8 cellular contexts compared by ENCODE assay signal in the genomic region with DNA sequence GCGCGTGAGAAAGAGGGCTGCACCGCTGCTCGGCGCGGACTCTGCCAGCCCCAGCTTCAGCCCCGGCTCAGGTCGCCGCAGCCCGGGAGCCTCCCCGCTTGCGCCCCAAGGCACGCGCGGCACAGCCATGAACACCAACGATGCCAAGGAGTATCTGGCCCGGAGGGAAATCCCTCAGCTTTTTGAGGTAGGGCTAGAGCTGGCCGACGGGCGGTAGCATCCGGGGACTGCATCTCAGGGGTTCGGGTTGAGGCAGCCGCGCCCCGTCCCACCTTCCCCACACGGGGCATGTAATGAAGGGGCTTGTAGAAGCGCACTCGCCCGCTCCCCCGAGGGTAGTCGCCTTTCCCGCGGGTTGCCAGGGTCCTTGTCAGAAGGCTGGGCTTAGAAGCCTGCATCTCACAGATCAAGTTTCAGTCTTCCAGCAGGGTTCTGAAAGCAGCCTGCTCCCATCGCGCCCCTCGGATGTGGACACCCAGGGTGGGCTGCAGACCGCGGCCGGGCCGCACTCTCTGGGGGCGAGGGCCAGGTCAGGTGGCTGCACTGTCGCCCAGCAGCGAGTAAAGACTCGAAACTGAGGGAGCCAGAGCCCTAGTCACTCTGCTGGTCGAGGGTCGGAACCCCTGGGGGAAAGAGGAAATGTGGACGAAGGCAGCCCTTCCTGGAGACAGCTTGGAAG. TPM values are rescaled to one million over a fixed set of nuclear protein-coding genes. Genes with fewer than 3 reads are reported as not detected.
DNase-seq lines count a peak whose midpoint lies in the region; ATAC-seq and TF ChIP-seq lines count a peak whose summit lies in the region.

No MANE protein-coding gene starts in this region.

- H3K4me3 ChIP-seq in AG04449 (ENCODE audit: low read depth, low read length) (peak overlapping the region; percentile 79), tibial nerve (peak overlapping the region; percentile 56 to 71 (median 61))

- H3K4me1 Mint-ChIP-seq in activated CD8-positive, alpha-beta T cell treated with anti-CD3 and anti-CD28 coated beads, Interleukin-2, amount 10 ng/mL, durations not matched to agents 7 days and 5 days (ENCODE audit: low read depth): peaks cover 26% of the 10 kb centered on the region
- H3K4me1 Mint-ChIP-seq in natural killer cell treated with Interleukin-12 subunit alpha and Interleukin-12 subunit beta and Interleukin-15 and Interleukin-18, amount 100 ng/mL, for 72 hours (ENCODE audit: low read depth in 2 of 2): peaks cover 21 to 27% of the 10 kb centered on the region in 2 donors

- WGBS in tibial nerve, 2 donors: 0 to 1% methylated on average over 3 to 38 of the region's 47 CpGs

- H3K9me3 Mint-ChIP-seq in activated CD8-positive, alpha-beta T cell treated with anti-CD3 and anti-CD28 coated beads, Interleukin-2, amount 10 ng/mL, durations not matched to agents 7 days and 5 days (ENCODE audit: insufficient read depth): no peaks in the 10 kb centered on the region
- no peaks in the 10 kb centered on the region for H3K9me3 Mint-ChIP-seq in natural killer cell treated with Interleukin-12 subunit alpha and Interleukin-12 subunit beta and Interleukin-15 and Interleukin-18, amount 100 ng/mL, for 72 hours

- DNase-seq in AG04449 (ENCODE audit: low read depth, low spot score): no peak
- peak; percentile 5 to 21 for DNase-seq in Kasumi-1 (lab: John Stamatoyannopoulos, UW)
- DNase-seq in activated CD8-positive, alpha-beta T cell treated with anti-CD3 and anti-CD28 coated beads, Interleukin-2, amount 10 ng/mL, durations not matched to agents 7 days and 5 days: peak; percentile 40
- DNase-seq in natural killer cell treated with Interleukin-12 subunit alpha and Interleukin-12 subunit beta and Interleukin-15 and Interleukin-18, amount 100 ng/mL, for 72 hours (ENCODE audit: low spot score): peak; percentile 61
- no peak for DNase-seq in tibial nerve (ENCODE audit: low spot score in 2 of 2)
- DNase-seq in dedifferentiated amniotic fluid mesenchymal stem cell (ENCODE audit: extremely low spot score): no peak

- no peak for TF ChIP-seq POLR2A in tibial nerve (IDR thresholded peaks at IDR 0.05)

- POLR2A ChIA-PET in AG04449 (lab: Yijun Ruan, JAX): no interaction called here
- POLR2A ChIA-PET in activated CD8-positive, alpha-beta T cell treated with anti-CD3 and anti-CD28 coated beads, Interleukin-2, amount 10 ng/mL, durations not matched to agents 7 days and 5 days (lab: Charles Lee): no interaction called here

- no peaks in the 10 kb centered on the region for H3K27me3 ChIP-seq in tibial nerve

- peak; percentile 41 for ATAC-seq in GM19023 (IDR thresholded peaks at IDR 0.05; ENCODE audit: unreplicated experiment)
- ATAC-seq in activated CD8-positive, alpha-beta T cell treated with anti-CD3 and anti-CD28 coated beads, Interleukin-2, amount 10 ng/mL, durations not matched to agents 7 days and 5 days: peak; percentile 73
- ATAC-seq in esophagus mucosa: peak; percentile 35
- peak; percentile 67 to 71 for ATAC-seq in natural killer cell treated with Interleukin-12 subunit alpha and Interleukin-12 subunit beta and Interleukin-15 and Interleukin-18, amount 100 ng/mL, for 72 hours

- no peak overlapping the region for H3K27ac Mint-ChIP-seq in activated CD8-positive, alpha-beta T cell treated with anti-CD3 and anti-CD28 coated beads, Interleukin-2, amount 10 ng/mL, durations not matched to agents 7 days and 5 days
- H3K27ac Mint-ChIP-seq in natural killer cell treated with Interleukin-12 subunit alpha and Interleukin-12 subunit beta and Interleukin-15 and Interleukin-18, amount 100 ng/mL, for 72 hours: no peak overlapping the region

- no peaks in the 10 kb centered on the region for H3K9me3 ChIP-seq in tibial nerve

- H3K4me1 ChIP-seq in tibial nerve: peaks cover 0 to 20% (median 5%) of the 10 kb centered on the region in 4 donors

- no peaks in the 10 kb centered on the region for H3K36me3 Mint-ChIP-seq in activated CD8-positive, alpha-beta T cell treated with anti-CD3 and anti-CD28 coated beads, Interleukin-2, amount 10 ng/mL, durations not matched to agents 7 days and 5 days (ENCODE audit: low read depth)
- no peaks in the 10 kb centered on the region for H3K36me3 Mint-ChIP-seq in natural killer cell treated with Interleukin-12 subunit alpha and Interleukin-12 subunit beta and Interleukin-15 and Interleukin-18, amount 100 ng/mL, for 72 hours

- peak overlapping the region; percentile 62 for H3K4me3 Mint-ChIP-seq in activated CD8-positive, alpha-beta T cell treated with anti-CD3 and anti-CD28 coated beads, Interleukin-2, amount 10 ng/mL, durations not matched to agents 7 days and 5 days
- peak overlapping the region; percentile 54 for H3K4me3 Mint-ChIP-seq in natural killer cell treated with Interleukin-12 subunit alpha and Interleukin-12 subunit beta and Interleukin-15 and Interleukin-18, amount 100 ng/mL, for 72 hours

- no peaks in the 10 kb centered on the region for H3K36me3 ChIP-seq in tibial nerve

- H3K27ac ChIP-seq in tibial nerve: peak overlapping the region in 3 of 4 donors; percentile 24 to 66 (median 58)

- CTCF ChIA-PET in AG04449 (lab: Yijun Ruan, JAX): interaction anchor here (1.5 to 1.8 kb wide), 3 partner anchors 13 to 295 kb away, joined by 3 to 8 read pairs (median 5); no protein-coding TSS in a partner anchor
- CTCF ChIA-PET in activated CD8-positive, alpha-beta T cell treated with anti-CD3 and anti-CD28 coated beads, Interleukin-2, amount 10 ng/mL, durations not matched to agents 7 days and 5 days (lab: Charles Lee): interaction anchor here (0.9 to 1.3 kb wide), 2 partner anchors 74 to 251 kb away, joined by 4 to 5 read pairs; no protein-coding TSS in a partner anchor

- peaks cover 22% of the 10 kb centered on the region for H3K27me3 Mint-ChIP-seq in activated CD8-positive, alpha-beta T cell treated with anti-CD3 and anti-CD28 coated beads, Interleukin-2, amount 10 ng/mL, durations not matched to agents 7 days and 5 days (ENCODE audit: low read depth)
- H3K27me3 Mint-ChIP-seq in natural killer cell treated with Interleukin-12 subunit alpha and Interleukin-12 subunit beta and Interleukin-15 and Interleukin-18, amount 100 ng/mL, for 72 hours: peaks cover 8 to 23% of the 10 kb centered on the region in 2 donors

- TF ChIP-seq CTCF in AG04449 (IDR thresholded peaks at IDR 0.05; ENCODE audit: insufficient read depth, low read length, missing control alignments): no peak
- TF ChIP-seq CTCF in tibial nerve (IDR thresholded peaks at IDR 0.05): no peak

- TF ChIP-seq EP300 in tibial nerve (IDR thresholded peaks at IDR 0.05): peak in 1 of 2 donors; percentile 9

RNA-seq across cellular contexts. Expression of gene AK5, which starts 0.5 kb away (rescaled TPM):
- total RNA-seq in activated CD8-positive, alpha-beta T cell treated with anti-CD3 and anti-CD28 coated beads, Interleukin-2, amount 10 ng/mL, durations not matched to agents 7 days and 5 days: 1 to 10 TPM in 1 of 2 experiments, under 1 TPM in 1; 0.73 to 1.2 TPM
- total RNA-seq in esophagus mucosa (not detected), tibial nerve (10 to 100 TPM; 16.7 to 21.3 (median 20.0) TPM)
- total RNA-seq in natural killer cell treated with Interleukin-12 subunit alpha and Interleukin-12 subunit beta and Interleukin-15 and Interleukin-18, amount 100 ng/mL, for 72 hours: 1 to 10 TPM in 1 of 2 donors, not detected in 1; 1.2 TPM

Comparison
In these comparisons a context has a peak if more than half of its experiments do, and no peak if none do; other contexts are left out.
1. DNase-seq: peak in Kasumi-1 (2 of 2), activated CD8-positive, alpha-beta T cell treated with anti-CD3 and anti-CD28 coated beads, Interleukin-2, amount 10 ng/mL, durations not matched to agents 7 days and 5 days (single experiment) and natural killer cell treated with Interleukin-12 subunit alpha and Interleukin-12 subunit beta and Interleukin-15 and Interleukin-18, amount 100 ng/mL, for 72 hours (single experiment); none in AG04449 (single experiment), tibial nerve (0 of 2) and dedifferentiated amniotic fluid mesenchymal stem cell (single experiment).
2. RNA of gene AK5, which starts 0.5 kb away (total RNA-seq): 16.7 to 21.3 TPM in tibial nerve; 0.73 to 1.2 TPM in activated CD8-positive, alpha-beta T cell treated with anti-CD3 and anti-CD28 coated beads, Interleukin-2, amount 10 ng/mL, durations not matched to agents 7 days and 5 days, 1.2 TPM in natural killer cell treated with Interleukin-12 subunit alpha and Interleukin-12 subunit beta and Interleukin-15 and Interleukin-18, amount 100 ng/mL, for 72 hours and not detected in esophagus mucosa (single experiment); every median in the first group is over 4 times any median in the second.
3. Peak in every context shown above with its lines, with median percentiles within 50 percentile points of each other: ATAC-seq.